Comparison of ENCODE assay signal across 14 cellular contexts in the genomic region with DNA sequence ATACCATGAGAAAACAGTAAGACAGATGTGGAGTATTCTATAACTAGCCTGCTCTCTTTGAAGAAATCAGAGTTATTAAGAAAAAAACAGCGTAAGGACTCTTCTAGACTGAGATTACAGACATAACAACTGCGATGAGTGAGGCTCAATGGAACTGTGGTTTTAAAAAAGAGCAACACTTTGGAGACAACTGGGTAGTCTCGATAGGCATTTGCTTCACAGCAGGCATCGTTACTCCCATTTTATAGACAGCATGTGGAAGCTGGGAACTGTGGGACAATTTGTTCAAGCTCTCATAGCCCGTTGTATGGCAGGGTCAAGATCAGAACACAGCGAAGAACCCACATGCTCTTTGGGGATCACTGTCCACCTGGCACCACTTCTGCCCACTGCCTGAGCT. TPM values are rescaled to one million over a fixed set of nuclear protein-coding genes. Genes with fewer than 3 reads are reported as not detected.
DNase-seq lines count a peak whose midpoint lies in the region; ATAC-seq and TF ChIP-seq lines count a peak whose summit lies in the region.
"Had no signal": no experiment of that assay in that cellular context is flagged by ENCODE, and none has a peak within 500 bp of the region (broad histone marks: within the 10 kb centered on the region; RNA-seq: fewer than 3 reads in every experiment).

No MANE protein-coding gene starts in this region.

- ATAC-seq in memory B cell (ENCODE audit: low read depth), result no peak
- no peak for ATAC-seq in HG03159 (IDR thresholded peaks at IDR 0.05; ENCODE audit: unreplicated experiment)
- ATAC-seq in HG03025 (IDR thresholded peaks at IDR 0.05; ENCODE audit: low FRiP score, unreplicated experiment), result no peak
- ATAC-seq: foreskin keratinocyte had no signal

- H3K9me3 Mint-ChIP-seq in activated naive CD4-positive, alpha-beta T cell treated with anti-CD3 and anti-CD28 coated beads for 36 hours, result no peaks in the 10 kb centered on the region
- H3K9me3 Mint-ChIP-seq in activated CD4-positive, alpha-beta memory T cell treated with anti-CD3 and anti-CD28 coated beads, Interleukin-2, amount 10 ng/mL, durations not matched to agents 7 days and 5 days, result no peaks in the 10 kb centered on the region
- H3K9me3 Mint-ChIP-seq in memory B cell, result no peaks in the 10 kb centered on the region

- peaks cover 25% of the 10 kb centered on the region for H3K36me3 Mint-ChIP-seq in activated naive CD4-positive, alpha-beta T cell treated with anti-CD3 and anti-CD28 coated beads for 36 hours (ENCODE audit: low read depth)
- H3K36me3 Mint-ChIP-seq in activated CD4-positive, alpha-beta memory T cell treated with anti-CD3 and anti-CD28 coated beads, Interleukin-2, amount 10 ng/mL, durations not matched to agents 7 days and 5 days (ENCODE audit: low read depth), result peaks cover 41% of the 10 kb centered on the region
- peaks cover 14% of the 10 kb centered on the region for H3K36me3 Mint-ChIP-seq in memory B cell

- peak overlapping the region; percentile 75 for H3K4me3 Mint-ChIP-seq in activated naive CD4-positive, alpha-beta T cell treated with anti-CD3 and anti-CD28 coated beads for 36 hours
- H3K4me3 Mint-ChIP-seq in activated CD4-positive, alpha-beta memory T cell treated with anti-CD3 and anti-CD28 coated beads, Interleukin-2, amount 10 ng/mL, durations not matched to agents 7 days and 5 days, result peak overlapping the region; percentile 69
- peak overlapping the region; percentile 19 for H3K4me3 Mint-ChIP-seq in memory B cell

- H3K27ac ChIP-seq in tibial nerve, result peak overlapping the region in 3 of 4 donors; percentile 52 to 89 (median 84)
- H3K27ac ChIP-seq: colonic mucosa, foreskin keratinocyte, parathyroid adenoma, testis had no signal

- no peaks in the 10 kb centered on the region for H3K27me3 Mint-ChIP-seq in activated naive CD4-positive, alpha-beta T cell treated with anti-CD3 and anti-CD28 coated beads for 36 hours (ENCODE audit: low read depth)
- H3K27me3 Mint-ChIP-seq in activated CD4-positive, alpha-beta memory T cell treated with anti-CD3 and anti-CD28 coated beads, Interleukin-2, amount 10 ng/mL, durations not matched to agents 7 days and 5 days, result no peaks in the 10 kb centered on the region
- H3K27me3 Mint-ChIP-seq in memory B cell, result no peaks in the 10 kb centered on the region

- WGBS in tibial nerve, 2 donors, result 50 to 55% methylated on average over 6 of the region's 6 CpGs

- H3K4me1 ChIP-seq in tibial nerve, result peaks cover 0 to 87% (median 43%) of the 10 kb centered on the region in 4 donors

- intact Hi-C loops in activated naive CD4-positive, alpha-beta T cell treated with anti-CD3 and anti-CD28 coated beads for 36 hours (cut with micrococcal nuclease), result loop anchor here (1.0 kb wide), 1 partner anchor 11 kb away; no protein-coding TSS in a partner anchor

- no peaks in the 10 kb centered on the region for H3K9me3 ChIP-seq in tibial nerve
- H3K9me3 ChIP-seq: colonic mucosa, testis had no signal

- no peak for TF ChIP-seq EP300 in tibial nerve (IDR thresholded peaks at IDR 0.05)

- POLR2A ChIA-PET in activated CD4-positive, alpha-beta memory T cell treated with anti-CD3 and anti-CD28 coated beads, Interleukin-2, amount 10 ng/mL, durations not matched to agents 7 days and 5 days (lab: Charles Lee), result interaction anchor here (0.7 to 6.8 kb wide), 6 partner anchors 8 to 62 kb away, joined by 3 to 47 read pairs (median 4); no protein-coding TSS in a partner anchor

- no peak overlapping the region for H3K4me3 ChIP-seq in tibial nerve
- H3K4me3 ChIP-seq: colonic mucosa, testis had no signal

- H3K4me1 Mint-ChIP-seq in activated naive CD4-positive, alpha-beta T cell treated with anti-CD3 and anti-CD28 coated beads for 36 hours (ENCODE audit: low read depth), result peaks cover 81% of the 10 kb centered on the region
- peaks cover 71% of the 10 kb centered on the region for H3K4me1 Mint-ChIP-seq in activated CD4-positive, alpha-beta memory T cell treated with anti-CD3 and anti-CD28 coated beads, Interleukin-2, amount 10 ng/mL, durations not matched to agents 7 days and 5 days
- H3K4me1 Mint-ChIP-seq in memory B cell, result peaks cover 61% of the 10 kb centered on the region

- H3K36me3 ChIP-seq in tibial nerve, result peaks cover 0 to 4% (median 0%) of the 10 kb centered on the region in 3 donors
- H3K36me3 ChIP-seq: colonic mucosa had no signal

- no peak for TF ChIP-seq POLR2A in tibial nerve (IDR thresholded peaks at IDR 0.05)

- TF ChIP-seq CTCF in tibial nerve (IDR thresholded peaks at IDR 0.05), result no peak

- DNase-seq in activated naive CD4-positive, alpha-beta T cell treated with anti-CD3 and anti-CD28 coated beads for 36 hours, result no peak
- no peak for DNase-seq in activated naive CD4-positive, alpha-beta T cell (lab: John Stamatoyannopoulos, UW)
- DNase-seq in activated CD4-positive, alpha-beta memory T cell treated with anti-CD3 and anti-CD28 coated beads, Interleukin-2, amount 10 ng/mL, durations not matched to agents 7 days and 5 days, result no peak
- no peak for DNase-seq in memory B cell (ENCODE audit: low spot score in 2 of 2)
- no peak for DNase-seq in tibial nerve (ENCODE audit: low spot score in 2 of 2)
- DNase-seq in activated CD8-positive, alpha-beta memory T cell treated with anti-CD3 and anti-CD28 coated beads for 24 hours, result no peak
- DNase-seq: colonic mucosa; foreskin keratinocyte; NCI-H2227 treated with DMSO at 0.1 percent for 48 hours; stimulated activated CD4-positive, alpha-beta T cell treated with anti-CD3 and anti-CD28 coated beads, Interleukin-4, amount 100 ng/mL, for 4 hours; testis had no signal

- H3K27ac Mint-ChIP-seq in activated naive CD4-positive, alpha-beta T cell treated with anti-CD3 and anti-CD28 coated beads for 36 hours, result peak overlapping the region; percentile 86
- H3K27ac Mint-ChIP-seq in activated CD4-positive, alpha-beta memory T cell treated with anti-CD3 and anti-CD28 coated beads, Interleukin-2, amount 10 ng/mL, durations not matched to agents 7 days and 5 days, result peak overlapping the region; percentile 74
- peak overlapping the region; percentile 62 for H3K27ac Mint-ChIP-seq in memory B cell

- CTCF ChIA-PET in activated naive CD4-positive, alpha-beta T cell treated with anti-CD3 and anti-CD28 coated beads for 36 hours (lab: Charles Lee), result interaction anchor here (1.5 kb wide), 1 partner anchor 11 kb away, joined by 3 read pairs; no protein-coding TSS in a partner anchor
- CTCF ChIA-PET in activated CD4-positive, alpha-beta memory T cell treated with anti-CD3 and anti-CD28 coated beads, Interleukin-2, amount 10 ng/mL, durations not matched to agents 7 days and 5 days (lab: Charles Lee), result interaction anchor here (0.9 to 5.0 kb wide), 5 partner anchors 12 to 63 kb away, joined by 3 to 26 read pairs (median 4); no protein-coding TSS in a partner anchor

- H3K27me3 ChIP-seq in tibial nerve, result no peaks in the 10 kb centered on the region
- H3K27me3 ChIP-seq: colonic mucosa, foreskin keratinocyte, testis had no signal

RNA-seq across cellular contexts. Expression of a gene that starts 4.6 kb away (rescaled TPM):
- total RNA-seq in activated naive CD4-positive, alpha-beta T cell treated with anti-CD3 and anti-CD28 coated beads for 36 hours, result 100 to 1,000 TPM; 232 to 237 TPM
- total RNA-seq in activated CD4-positive, alpha-beta memory T cell treated with anti-CD3 and anti-CD28 coated beads, Interleukin-2, amount 10 ng/mL, durations not matched to agents 7 days and 5 days, result 100 to 1,000 TPM; 205 to 207 TPM
- 100 to 1,000 TPM in 3 of 4 donors, 10 to 100 TPM in 1; 92.2 to 172 (median 130) TPM for total RNA-seq in tibial nerve

RNA-seq across cellular contexts. Expression of a gene that starts 59.3 kb away (rescaled TPM):
- total RNA-seq in activated naive CD4-positive, alpha-beta T cell treated with anti-CD3 and anti-CD28 coated beads for 36 hours, result 1 to 10 TPM; 5.5 to 5.8 TPM
- 1 to 10 TPM; 3.1 to 3.2 TPM for total RNA-seq in activated CD4-positive, alpha-beta memory T cell treated with anti-CD3 and anti-CD28 coated beads, Interleukin-2, amount 10 ng/mL, durations not matched to agents 7 days and 5 days
- 1 to 10 TPM; 1.9 to 4.2 (median 2.9) TPM for total RNA-seq in tibial nerve

Comparison
In these comparisons a context has a peak if more than half of its experiments do, and no peak if none do; other contexts are left out.
1. H3K4me3 Mint-ChIP-seq: peak in every context shown above with its lines; median percentile 75 in activated naive CD4-positive, alpha-beta T cell treated with anti-CD3 and anti-CD28 coated beads for 36 hours; 69 in activated CD4-positive, alpha-beta memory T cell treated with anti-CD3 and anti-CD28 coated beads, Interleukin-2, amount 10 ng/mL, durations not matched to agents 7 days and 5 days; 19 in memory B cell.